In the genomic region with DNA sequence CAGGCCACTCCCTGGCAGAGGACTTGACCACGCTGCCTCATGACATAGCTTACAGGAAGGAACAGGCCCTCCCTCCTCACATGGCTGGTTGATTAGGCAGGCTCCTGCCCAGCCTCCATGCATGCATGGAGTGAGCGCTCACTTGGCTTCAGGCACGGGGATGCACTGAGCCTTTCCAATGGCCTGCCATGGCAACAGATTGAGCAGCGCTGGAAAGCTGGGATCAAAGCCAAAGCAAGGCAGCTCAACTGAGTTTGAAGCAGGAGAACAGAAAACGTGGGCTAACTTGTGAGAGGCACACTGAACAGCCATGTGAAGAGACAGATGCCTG, we compare ENCODE assay signal across 10 cellular contexts. TPM values are rescaled to one million over a fixed set of nuclear protein-coding genes. Genes with fewer than 3 reads are reported as not detected.
A peak's percentile ranks its signal among the peaks of the same experiment; 100 is the strongest.
DNase-seq lines count a peak whose midpoint lies in the region; ATAC-seq, FAIRE-seq and TF ChIP-seq lines count a peak whose summit lies in the region.
"Had no signal": no experiment of that assay in that cellular context is flagged by ENCODE, and none has a peak within 500 bp of the region (broad histone marks: within the 10 kb centered on the region; RNA-seq: fewer than 3 reads in every experiment).

No MANE protein-coding gene starts in this region.

- H3K9me3 ChIP-seq in body of pancreas, result no peaks in the 10 kb centered on the region
- no peaks in the 10 kb centered on the region for H3K9me3 ChIP-seq in thoracic aorta

- TF ChIP-seq POLR2A in body of pancreas (IDR thresholded peaks at IDR 0.05), result no peak

- H3K27me3 ChIP-seq in body of pancreas, result no peaks in the 10 kb centered on the region
- no peaks in the 10 kb centered on the region for H3K27me3 ChIP-seq in thoracic aorta (replicated peaks; ENCODE audit: insufficient read depth)

- H3K36me3 ChIP-seq in body of pancreas (replicated peaks in 1 of 2; ENCODE audit: insufficient read depth in 1 of 2, low read depth in 2 of 2) (peaks cover 12 to 52% of the 10 kb centered on the region in 2 donors), thoracic aorta (peaks cover 85% of the 10 kb centered on the region)

- no peaks in the 10 kb centered on the region for H3K27me3 Mint-ChIP-seq in activated CD8-positive, alpha-beta memory T cell treated with anti-CD3 and anti-CD28 coated beads, Interleukin-2, amount 10 ng/mL, durations not matched to agents 7 days and 5 days

- no peaks in the 10 kb centered on the region for H3K4me1 ChIP-seq in body of pancreas
- H3K4me1 ChIP-seq in thoracic aorta (ENCODE audit: control insufficient read depth in 1 of 2, low read depth in 2 of 2), result peaks cover 3 to 16% of the 10 kb centered on the region in 2 donors

- H3K27ac ChIP-seq in body of pancreas (no peak overlapping the region), thoracic aorta (peak overlapping the region in 1 of 2 donors; percentile 68)

- H3K4me1 Mint-ChIP-seq in activated CD8-positive, alpha-beta memory T cell treated with anti-CD3 and anti-CD28 coated beads, Interleukin-2, amount 10 ng/mL, durations not matched to agents 7 days and 5 days, result peaks cover 11% of the 10 kb centered on the region
- H3K4me1 Mint-ChIP-seq: neural crest cell had no signal

- intact Hi-C loops in body of pancreas (cut with DNase I), result loop anchor here (5.0 kb wide), 1 partner anchor 79 kb away; no protein-coding TSS in a partner anchor

- no peak for ATAC-seq in activated CD8-positive, alpha-beta memory T cell treated with anti-CD3 and anti-CD28 coated beads, Interleukin-2, amount 10 ng/mL, durations not matched to agents 7 days and 5 days
- ATAC-seq in body of pancreas (no peak), thoracic aorta (ENCODE audit: insufficient number of reproducible peaks, low FRiP score, low read depth) (no peak), GM19023 (IDR thresholded peaks at IDR 0.05; ENCODE audit: unreplicated experiment) (no peak), HG02610 (IDR thresholded peaks at IDR 0.05; ENCODE audit: unreplicated experiment) (no peak)

- CTCF ChIA-PET in activated CD8-positive, alpha-beta memory T cell treated with anti-CD3 and anti-CD28 coated beads, Interleukin-2, amount 10 ng/mL, durations not matched to agents 7 days and 5 days (lab: Charles Lee), result interaction anchor here (1.2 kb wide), 1 partner anchor 23 kb away, joined by 3 read pairs; no protein-coding TSS in a partner anchor

- TF ChIP-seq CTCF in body of pancreas (IDR thresholded peaks at IDR 0.05) (no peak), thoracic aorta (IDR thresholded peaks at IDR 0.05) (no peak)

- no peak overlapping the region for H3K4me3 Mint-ChIP-seq in activated CD8-positive, alpha-beta memory T cell treated with anti-CD3 and anti-CD28 coated beads, Interleukin-2, amount 10 ng/mL, durations not matched to agents 7 days and 5 days
- H3K4me3 Mint-ChIP-seq: neural crest cell had no signal

- H3K27ac Mint-ChIP-seq in activated CD8-positive, alpha-beta memory T cell treated with anti-CD3 and anti-CD28 coated beads, Interleukin-2, amount 10 ng/mL, durations not matched to agents 7 days and 5 days, result no peak overlapping the region

- DNase-seq in activated CD8-positive, alpha-beta memory T cell treated with anti-CD3 and anti-CD28 coated beads, Interleukin-2, amount 50 U/mL, for 48 hours, result peak; percentile 44
- no peak for DNase-seq in activated CD8-positive, alpha-beta memory T cell treated with anti-CD3 and anti-CD28 coated beads, Interleukin-2, amount 10 ng/mL, durations not matched to agents 7 days and 5 days
- DNase-seq in body of pancreas (peak in 3 of 4 donors; percentile 55 to 61 (median 55)), thoracic aorta (ENCODE audit: low spot score) (peak; percentile 52), NOMO-1 (lab: John Stamatoyannopoulos, UW; ENCODE audit: unreplicated experiment in 2 of 2) (no peak)
- DNase-seq: DND-41 had no signal

- H3K9me3 Mint-ChIP-seq in activated CD8-positive, alpha-beta memory T cell treated with anti-CD3 and anti-CD28 coated beads, Interleukin-2, amount 10 ng/mL, durations not matched to agents 7 days and 5 days (ENCODE audit: low read depth), result no peaks in the 10 kb centered on the region
- H3K9me3 Mint-ChIP-seq: neural crest cell had no signal

- 30 to 57% methylated on average over 3 to 5 of the region's 5 CpGs for WGBS in body of pancreas, 2 donors

- H3K4me3 ChIP-seq in body of pancreas (no peak overlapping the region), thoracic aorta (no peak overlapping the region)

- peaks cover 88% of the 10 kb centered on the region for H3K36me3 Mint-ChIP-seq in activated CD8-positive, alpha-beta memory T cell treated with anti-CD3 and anti-CD28 coated beads, Interleukin-2, amount 10 ng/mL, durations not matched to agents 7 days and 5 days

- peak; percentile 97 for FAIRE-seq in islet of Langerhans (lab: Jason Lieb, UNC)

RNA-seq across cellular contexts. Expression of a gene that starts 5.9 kb away (rescaled TPM):
- not detected for total RNA-seq in activated CD8-positive, alpha-beta memory T cell treated with anti-CD3 and anti-CD28 coated beads, Interleukin-2, amount 10 ng/mL, durations not matched to agents 7 days and 5 days
- under 1 TPM in 1 of 2 donors, not detected in 1; 0.26 TPM for total RNA-seq in body of pancreas
- under 1 TPM in 1 of 2 donors, not detected in 1; 0.85 TPM for total RNA-seq in thoracic aorta

RNA-seq across cellular contexts. Expression of a gene that starts 27.5 kb away (rescaled TPM):
- 1,000 to 10,000 TPM; 1,010 to 1,764 TPM for total RNA-seq in activated CD8-positive, alpha-beta memory T cell treated with anti-CD3 and anti-CD28 coated beads, Interleukin-2, amount 10 ng/mL, durations not matched to agents 7 days and 5 days
- total RNA-seq in body of pancreas (100 to 1,000 TPM in 1 of 2 donors, 10 to 100 TPM in 1; 96.9 to 105 TPM), thoracic aorta (100 to 1,000 TPM; 515 to 544 TPM)

Comparison
In these comparisons a context has a peak if more than half of its experiments do, and no peak if none do; other contexts are left out.
1. DNase-seq: peak in activated CD8-positive, alpha-beta memory T cell treated with anti-CD3 and anti-CD28 coated beads, Interleukin-2, amount 50 U/mL, for 48 hours (single experiment), body of pancreas (3 of 4) and thoracic aorta (single experiment); none in activated CD8-positive, alpha-beta memory T cell treated with anti-CD3 and anti-CD28 coated beads, Interleukin-2, amount 10 ng/mL, durations not matched to agents 7 days and 5 days (single experiment) and NOMO-1 (0 of 2).
2. RNA of a gene that starts 27.5 kb away (total RNA-seq): 1,010 to 1,764 TPM in activated CD8-positive, alpha-beta memory T cell treated with anti-CD3 and anti-CD28 coated beads, Interleukin-2, amount 10 ng/mL, durations not matched to agents 7 days and 5 days and 515 to 544 TPM in thoracic aorta; 96.9 to 105 TPM in body of pancreas; every median in the first group is over 4 times any median in the second.